32 cellular contexts compared by ENCODE assay signal in genomic region chrX:86579777-86580176, GRCh38.
DNase-seq lines count a peak whose midpoint lies in the region; FAIRE-seq and TF ChIP-seq lines count a peak whose summit lies in the region.
"Had no signal": no experiment of that assay in that cellular context is flagged by ENCODE, and none has a peak within 500 bp of the region (broad histone marks: within the 10 kb centered on the region; RNA-seq: fewer than 3 reads in every experiment).

No MANE protein-coding gene starts in this region.

- no peaks in the 10 kb centered on the region for H3K9me3 ChIP-seq in kidney (ENCODE audit: control insufficient read depth in 1 of 2, low read length in 2 of 2)
- H3K9me3 ChIP-seq: A549; BE2C; BLaER1; BLaER1 treated with 17β-estradiol and CSF1 and Interleukin-3, amounts not matched to agents 10 nM and 100 nM; Caco-2 had no signal

- H3K27ac Mint-ChIP-seq in chondrocyte (ENCODE audit: unreplicated experiment), result no peak overlapping the region
- H3K27ac Mint-ChIP-seq: B cell; CD4-positive, alpha-beta memory T cell; CD4-positive, alpha-beta T cell; CD4-positive, CD25-positive, alpha-beta regulatory T cell; CD8-positive, alpha-beta memory T cell; CD8-positive, alpha-beta T cell had no signal

- no peak overlapping the region for H3K9ac ChIP-seq in kidney (ENCODE audit: low read length in 2 of 2)
- H3K9ac ChIP-seq: BLaER1; BLaER1 treated with 17β-estradiol and CSF1 and Interleukin-3, amounts not matched to agents 10 nM and 100 nM had no signal

- no peaks in the 10 kb centered on the region for H3K27me3 Mint-ChIP-seq in chondrocyte (ENCODE audit: low read depth)
- H3K27me3 Mint-ChIP-seq: B cell; CD4-positive, alpha-beta memory T cell; CD4-positive, alpha-beta T cell; CD4-positive, CD25-positive, alpha-beta regulatory T cell had no signal

- no peak overlapping the region for H3K27ac ChIP-seq in kidney (ENCODE audit: low read depth in 2 of 2, low read length in 2 of 2)
- H3K27ac ChIP-seq: 22Rv1; A549; BLaER1; BLaER1 treated with 17β-estradiol and CSF1 and Interleukin-3, amounts not matched to agents 10 nM and 100 nM; C4-2B had no signal

- no peaks in the 10 kb centered on the region for H3K4me1 ChIP-seq in kidney (ENCODE audit: control insufficient read depth in 1 of 2, insufficient read depth in 1 of 2, low read depth in 1 of 2, low read length in 2 of 2)
- H3K4me1 ChIP-seq: A549; BE2C; BLaER1; BLaER1 treated with 17β-estradiol and CSF1 and Interleukin-3, amounts not matched to agents 10 nM and 100 nM; Caco-2 had no signal

- no peaks in the 10 kb centered on the region for H3K9me3 Mint-ChIP-seq in chondrocyte (ENCODE audit: low read depth)
- H3K9me3 Mint-ChIP-seq: CD4-positive, alpha-beta T cell had no signal

- H3K36me3 ChIP-seq in kidney (ENCODE audit: control insufficient read depth in 1 of 2, insufficient read depth in 2 of 2, low read length in 2 of 2), result no peaks in the 10 kb centered on the region
- H3K36me3 ChIP-seq: BE2C; BLaER1; BLaER1 treated with 17β-estradiol and CSF1 and Interleukin-3, amounts not matched to agents 10 nM and 100 nM had no signal

- no peak for TF ChIP-seq CTCF in chondrocyte (IDR thresholded peaks at IDR 0.05)
- TF ChIP-seq CTCF in kidney (IDR thresholded peaks at IDR 0.05; ENCODE audit: borderline replicate concordance, extremely low read depth, insufficient read depth), result no peak

- H3K4me1 Mint-ChIP-seq in chondrocyte (ENCODE audit: low read depth), result no peaks in the 10 kb centered on the region
- H3K4me1 Mint-ChIP-seq: B cell; CD14-positive monocyte; CD4-positive, alpha-beta memory T cell; CD4-positive, CD25-positive, alpha-beta regulatory T cell; CD8-positive, alpha-beta memory T cell had no signal

- FAIRE-seq in kidney (lab: Jason Lieb, UNC), result no peak
- FAIRE-seq: A204.1, D721Med had no signal

- intact Hi-C loops in kidney (cut with DNase I), result no loop called here

- no peak overlapping the region for H3K4me3 ChIP-seq in kidney (ENCODE audit: low read length in 2 of 2)
- H3K4me3 ChIP-seq: A549; BLaER1; BLaER1 treated with 17β-estradiol and CSF1 and Interleukin-3, amounts not matched to agents 10 nM and 100 nM had no signal

- no peaks in the 10 kb centered on the region for H3K36me3 Mint-ChIP-seq in chondrocyte (ENCODE audit: low read depth)
- H3K36me3 Mint-ChIP-seq: CD14-positive monocyte; CD4-positive, alpha-beta memory T cell; CD4-positive, CD25-positive, alpha-beta regulatory T cell; CD8-positive, alpha-beta memory T cell; CD8-positive, alpha-beta T cell had no signal

- peak; percentile 59 for DNase-seq in chondrocyte (ENCODE audit: low spot score)
- DNase-seq in kidney, result peak; percentile 23
- DNase-seq in activated gamma-delta T cell (lab: John Stamatoyannopoulos, UW), result no peak
- no peak for DNase-seq in activated T-cell treated with anti-CD3 and anti-CD28 coated beads, Interleukin-2, amount 50 U/mL, for 48 hours
- DNase-seq: 8988T; ACHN; AML-193; BE2C; Caco-2; Calu3; CD4-positive, alpha-beta memory T cell; CD4-positive, alpha-beta T cell; CD4-positive, CD25-positive, alpha-beta regulatory T cell; CD8-positive, alpha-beta memory T cell; CD8-positive, alpha-beta T cell; COR-L47; DMS 273 treated with DMSO at 0.1 percent for 48 hours; DMS153; DMS53; DMS79; DMS79 treated with DMSO at 0.1 percent for 48 hours; DND-41; EL had no signal

- no peak overlapping the region for H3K4me3 Mint-ChIP-seq in chondrocyte (ENCODE audit: unreplicated experiment)
- H3K4me3 Mint-ChIP-seq: B cell; CD14-positive monocyte; CD4-positive, alpha-beta memory T cell; CD4-positive, alpha-beta T cell; CD4-positive, CD25-positive, alpha-beta regulatory T cell; CD8-positive, alpha-beta memory T cell; CD8-positive, alpha-beta T cell had no signal

Comparison
In these comparisons a context has a peak if more than half of its experiments do, and no peak if none do; other contexts are left out.
1. DNase-seq: peak in chondrocyte (single experiment) and kidney (single experiment); none in activated gamma-delta T cell (single experiment) and activated T-cell treated with anti-CD3 and anti-CD28 coated beads, Interleukin-2, amount 50 U/mL, for 48 hours (0 of 2).